Comparison of ENCODE assay signal across 12 cellular contexts in genomic region chr3:114974387-114974786, GRCh38.
DNase-seq lines count a peak whose midpoint lies in the region; ATAC-seq and TF ChIP-seq lines count a peak whose summit lies in the region.
"Had no signal": no experiment of that assay in that cellular context is flagged by ENCODE, and none has a peak within 500 bp of the region (broad histone marks: within the 10 kb centered on the region; RNA-seq: fewer than 3 reads in every experiment).

No MANE protein-coding gene starts in this region.

- H3K27ac ChIP-seq in caudate nucleus (ENCODE audit: low read depth, low read length), result no peak overlapping the region

- DNase-seq in stimulated activated CD4-positive, alpha-beta T cell treated with anti-CD3 and anti-CD28 coated beads, Interleukin-1b, Interleukin-23, amount 100 ng/mL, for 48 hours, result no peak
- no peak for DNase-seq in stimulated activated CD8-positive, alpha-beta memory T cell treated with anti-CD3 and anti-CD28 coated beads, Interleukin-4, amount 100 ng/mL, for 48 hours
- DNase-seq in islet precursor cell (no peak), caudate nucleus (lab: John Stamatoyannopoulos, UW) (no peak)
- DNase-seq: NCI-H1436; NCI-H82; posterior cingulate gyrus; stimulated activated naive B cell treated with anti-CD40 and anti-IgM and Interleukin-4, amounts not matched to agents 10 μg/mL and 1 μg/mL and 100 μg/mL, for 72 hours had no signal

- TF ChIP-seq POLR2A in GM18505 (IDR thresholded peaks at IDR 0.05; ENCODE audit: borderline replicate concordance, extremely low read depth, insufficient read depth, insufficient read length), result no peak

- ATAC-seq in GM18505 (IDR thresholded peaks at IDR 0.05; ENCODE audit: unreplicated experiment) (peak; percentile 94), GM19438 (IDR thresholded peaks at IDR 0.05; ENCODE audit: low read depth, unreplicated experiment) (peak; percentile 74), HG02678 (IDR thresholded peaks at IDR 0.05; ENCODE audit: unreplicated experiment) (peak; percentile 89), HG03432 (IDR thresholded peaks at IDR 0.05; ENCODE audit: unreplicated experiment) (peak; percentile 96)
